ENCODE assay signal across 2 cellular contexts in the genomic region with DNA sequence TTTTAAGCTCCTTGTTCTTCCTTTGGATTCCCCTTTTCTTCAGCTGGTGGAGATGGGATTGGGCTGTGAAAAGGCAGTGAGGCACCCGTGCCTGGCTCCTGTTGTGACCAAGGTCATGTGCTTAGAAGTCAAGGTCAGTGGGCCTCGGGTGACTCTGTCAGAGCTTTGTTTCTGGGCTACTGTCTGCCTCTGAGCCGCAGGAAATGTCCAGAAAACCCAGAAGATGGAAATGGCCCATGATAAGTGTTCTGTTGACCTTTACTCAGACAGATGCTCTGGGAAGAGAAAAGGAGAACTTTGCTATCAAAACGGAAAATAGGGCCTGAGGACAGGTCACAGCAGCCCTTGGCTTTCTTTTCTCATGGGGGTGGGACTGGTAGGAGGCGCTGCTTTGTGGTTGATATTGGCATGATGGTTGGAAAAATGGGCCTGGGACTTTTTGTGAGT.
TF ChIP-seq lines count a peak whose summit lies in the region.

No MANE protein-coding gene starts in this region.

TF ChIP-seq in SK-N-SH, 30 proteins besides CTCF, POLR2A, EP300 and RAD21 (continued from another document):
- TF ChIP-seq, protein P1, sequence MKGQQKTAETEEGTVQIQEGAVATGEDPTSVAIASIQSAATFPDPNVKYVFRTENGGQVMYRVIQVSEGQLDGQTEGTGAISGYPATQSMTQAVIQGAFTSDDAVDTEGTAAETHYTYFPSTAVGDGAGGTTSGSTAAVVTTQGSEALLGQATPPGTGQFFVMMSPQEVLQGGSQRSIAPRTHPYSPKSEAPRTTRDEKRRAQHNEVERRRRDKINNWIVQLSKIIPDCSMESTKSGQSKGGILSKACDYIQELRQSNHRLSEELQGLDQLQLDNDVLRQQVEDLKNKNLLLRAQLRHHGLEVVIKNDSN (IDR thresholded peaks at IDR 0.05; ENCODE audit: borderline replicate concordance, low read depth): no peak
- no peak for TF ChIP-seq NRF1 (IDR thresholded peaks at IDR 0.05; ENCODE audit: low read depth, low read length)
- no peak for TF ChIP-seq MEF2A (IDR thresholded peaks at IDR 0.05; ENCODE audit: borderline replicate concordance, low read depth)
- no peak for TF ChIP-seq GABPA (IDR thresholded peaks at IDR 0.05; ENCODE audit: low read depth)
- no peak for TF ChIP-seq RCOR1 (IDR thresholded peaks at IDR 0.05; ENCODE audit: low read length)
- no peak for TF ChIP-seq PBX3 (IDR thresholded peaks at IDR 0.05)
- TF ChIP-seq CHD2 (IDR thresholded peaks at IDR 0.05; ENCODE audit: low read length, partially characterized antibody): no peak
- TF ChIP-seq FOXJ3 (CRISPR knock-in tag; IDR thresholded peaks at IDR 0.05): no peak
- TF ChIP-seq RXRA (IDR thresholded peaks at IDR 0.05; ENCODE audit: borderline replicate concordance, low read depth): no peak

TF ChIP-seq in SK-N-SH treated with all-trans-retinoic acid at 6 μM for 48 hours, 23 proteins besides CTCF, POLR2A, EP300 and RAD21 (continued from another document):
- TF ChIP-seq, protein P2, sequence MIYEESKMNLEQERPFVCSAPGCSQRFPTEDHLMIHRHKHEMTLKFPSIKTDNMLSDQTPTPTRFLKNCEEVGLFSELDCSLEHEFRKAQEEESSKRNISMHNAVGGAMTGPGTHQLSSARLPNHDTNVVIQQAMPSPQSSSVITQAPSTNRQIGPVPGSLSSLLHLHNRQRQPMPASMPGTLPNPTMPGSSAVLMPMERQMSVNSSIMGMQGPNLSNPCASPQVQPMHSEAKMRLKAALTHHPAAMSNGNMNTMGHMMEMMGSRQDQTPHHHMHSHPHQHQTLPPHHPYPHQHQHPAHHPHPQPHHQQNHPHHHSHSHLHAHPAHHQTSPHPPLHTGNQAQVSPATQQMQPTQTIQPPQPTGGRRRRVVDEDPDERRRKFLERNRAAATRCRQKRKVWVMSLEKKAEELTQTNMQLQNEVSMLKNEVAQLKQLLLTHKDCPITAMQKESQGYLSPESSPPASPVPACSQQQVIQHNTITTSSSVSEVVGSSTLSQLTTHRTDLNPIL (CRISPR knock-in tag; IDR thresholded peaks at IDR 0.05; ENCODE audit: low read depth): no peak
- no peak for TF ChIP-seq CSDC2 (CRISPR knock-in tag; IDR thresholded peaks at IDR 0.05)
- no peak for TF ChIP-seq ZNF8 (CRISPR knock-in tag; IDR thresholded peaks at IDR 0.05)
- TF ChIP-seq, protein P3, sequence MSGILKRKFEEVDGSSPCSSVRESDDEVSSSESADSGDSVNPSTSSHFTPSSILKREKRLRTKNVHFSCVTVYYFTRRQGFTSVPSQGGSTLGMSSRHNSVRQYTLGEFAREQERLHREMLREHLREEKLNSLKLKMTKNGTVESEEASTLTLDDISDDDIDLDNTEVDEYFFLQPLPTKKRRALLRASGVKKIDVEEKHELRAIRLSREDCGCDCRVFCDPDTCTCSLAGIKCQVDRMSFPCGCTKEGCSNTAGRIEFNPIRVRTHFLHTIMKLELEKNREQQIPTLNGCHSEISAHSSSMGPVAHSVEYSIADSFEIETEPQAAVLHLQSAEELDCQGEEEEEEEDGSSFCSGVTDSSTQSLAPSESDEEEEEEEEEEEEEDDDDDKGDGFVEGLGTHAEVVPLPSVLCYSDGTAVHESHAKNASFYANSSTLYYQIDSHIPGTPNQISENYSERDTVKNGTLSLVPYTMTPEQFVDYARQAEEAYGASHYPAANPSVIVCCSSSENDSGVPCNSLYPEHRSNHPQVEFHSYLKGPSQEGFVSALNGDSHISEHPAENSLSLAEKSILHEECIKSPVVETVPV (CRISPR knock-in tag; IDR thresholded peaks at IDR 0.05): no peak
- no peak for TF ChIP-seq ZC3H10 (CRISPR knock-in tag; IDR thresholded peaks at IDR 0.05)
- no peak for TF ChIP-seq BACH2 (CRISPR knock-in tag; IDR thresholded peaks at IDR 0.05; ENCODE audit: borderline replicate concordance)
